ENCODE assay signal across 14 cellular contexts in genomic region chr21:14548751-14549150, GRCh38. TPM values are rescaled to one million over a fixed set of nuclear protein-coding genes. Genes with fewer than 3 reads are reported as not detected.
DNase-seq lines count a peak whose midpoint lies in the region; ATAC-seq and TF ChIP-seq lines count a peak whose summit lies in the region.
"Had no signal": no experiment of that assay in that cellular context is flagged by ENCODE, and none has a peak within 500 bp of the region (broad histone marks: within the 10 kb centered on the region; RNA-seq: fewer than 3 reads in every experiment).

No MANE protein-coding gene starts in this region.

- POLR2A ChIA-PET in HEK293T (lab: Yijun Ruan, JAX): no interaction called here

- TF ChIP-seq CTCF in choroid plexus epithelial cell (conservative IDR thresholded peaks at IDR 0.05; ENCODE audit: low read depth, low read length): no peak
- no peak for TF ChIP-seq CTCF in mesothelial cell of epicardium (IDR thresholded peaks at IDR 0.05; ENCODE audit: unreplicated experiment)

- DNase-seq in Right ventricle myocardium inferior (ENCODE audit: missing footprints): no peak
- no peak for DNase-seq in cardiac septum (ENCODE audit: low spot score)
- peak; percentile 40 for DNase-seq in SIG-M5 (lab: John Stamatoyannopoulos, UW)
- DNase-seq in choroid plexus epithelial cell (ENCODE audit: low read depth): peak; percentile 79
- DNase-seq in stimulated activated naive B cell treated with anti-CD40 and anti-IgM and Interleukin-4, amounts not matched to agents 10 μg/mL and 1 μg/mL and 100 μg/mL, for 72 hours: no peak
- DNase-seq in HEK293T (ENCODE audit: extremely low spot score): no peak
- DNase-seq in mesothelial cell of epicardium (ENCODE audit: low spot score in 2 of 2, unreplicated experiment in 2 of 2): no peak
- DNase-seq: activated gamma-delta T cell, NCI-H2171 treated with DMSO at 0.1 percent for 48 hours, WERI-Rb-1 had no signal

- H3K27ac Mint-ChIP-seq in stimulated activated naive B cell treated with anti-CD40 and anti-IgM and Interleukin-4, amounts not matched to agents 10 μg/mL and 1 μg/mL and 100 μg/mL, for 72 hours: peak overlapping the region; percentile 57
- H3K27ac Mint-ChIP-seq in mesothelial cell of epicardium: no peak overlapping the region

- peaks cover 30 to 45% of the 10 kb centered on the region in 2 donors for H3K36me3 Mint-ChIP-seq in stimulated activated naive B cell treated with anti-CD40 and anti-IgM and Interleukin-4, amounts not matched to agents 10 μg/mL and 1 μg/mL and 100 μg/mL, for 72 hours
- H3K36me3 Mint-ChIP-seq in mesothelial cell of epicardium: no peaks in the 10 kb centered on the region

- peaks cover 2 to 8% of the 10 kb centered on the region in 2 donors for H3K9me3 Mint-ChIP-seq in stimulated activated naive B cell treated with anti-CD40 and anti-IgM and Interleukin-4, amounts not matched to agents 10 μg/mL and 1 μg/mL and 100 μg/mL, for 72 hours
- H3K9me3 Mint-ChIP-seq in mesothelial cell of epicardium: no peaks in the 10 kb centered on the region

- H3K4me3 ChIP-seq in choroid plexus epithelial cell (ENCODE audit: low read depth, low read length): no peak overlapping the region
- H3K4me3 ChIP-seq: coronary artery had no signal

- H3K4me1 Mint-ChIP-seq in stimulated activated naive B cell treated with anti-CD40 and anti-IgM and Interleukin-4, amounts not matched to agents 10 μg/mL and 1 μg/mL and 100 μg/mL, for 72 hours: peaks cover 18 to 39% of the 10 kb centered on the region in 2 donors
- H3K4me1 Mint-ChIP-seq in mesothelial cell of epicardium: no peaks in the 10 kb centered on the region
- H3K4me1 Mint-ChIP-seq: neural crest cell had no signal

- ATAC-seq in Right ventricle myocardium inferior (peak; percentile 70), GM18909 (IDR thresholded peaks at IDR 0.05; ENCODE audit: poor library complexity, unreplicated experiment) (no peak)
- no peak for ATAC-seq in stimulated activated naive B cell treated with anti-CD40 and anti-IgM and Interleukin-4, amounts not matched to agents 10 μg/mL and 1 μg/mL and 100 μg/mL, for 72 hours (replicated peaks)

- CTCF ChIA-PET in HEK293T (lab: Yijun Ruan, JAX): no interaction called here

- H3K27me3 Mint-ChIP-seq in stimulated activated naive B cell treated with anti-CD40 and anti-IgM and Interleukin-4, amounts not matched to agents 10 μg/mL and 1 μg/mL and 100 μg/mL, for 72 hours: no peaks in the 10 kb centered on the region
- no peaks in the 10 kb centered on the region for H3K27me3 Mint-ChIP-seq in mesothelial cell of epicardium (ENCODE audit: low read depth)

- intact Hi-C loops in Right ventricle myocardium inferior (cut with DNase I) (no loop called here), cardiac septum (cut with DNase I) (no loop called here)

- no peak overlapping the region for H3K4me3 Mint-ChIP-seq in stimulated activated naive B cell treated with anti-CD40 and anti-IgM and Interleukin-4, amounts not matched to agents 10 μg/mL and 1 μg/mL and 100 μg/mL, for 72 hours
- H3K4me3 Mint-ChIP-seq in mesothelial cell of epicardium: no peak overlapping the region
- H3K4me3 Mint-ChIP-seq: neural crest cell had no signal

TF ChIP-seq in HEK293T, 16 proteins besides CTCF, POLR2A, EP300 and RAD21:
- TF ChIP-seq HDGF (IDR thresholded peaks at IDR 0.05; ENCODE audit: borderline replicate concordance): no peak
- no peak for TF ChIP-seq SP1 (IDR thresholded peaks at IDR 0.05)
- no peak for TF ChIP-seq CTBP1 (IDR thresholded peaks at IDR 0.05; ENCODE audit: borderline replicate concordance)
- TF ChIP-seq ZNF384 (IDR thresholded peaks at IDR 0.05): no peak
- TF ChIP-seq FOXM1 (IDR thresholded peaks at IDR 0.05; ENCODE audit: borderline replicate concordance): no peak
- no peak for TF ChIP-seq ARNT (IDR thresholded peaks at IDR 0.05)
- TF ChIP-seq NFRKB (IDR thresholded peaks at IDR 0.05): no peak
- TF ChIP-seq FOXA1 (IDR thresholded peaks at IDR 0.05): no peak
- TF ChIP-seq LEF1 (IDR thresholded peaks at IDR 0.05; ENCODE audit: borderline replicate concordance): no peak
- no peak for TF ChIP-seq ELF4 (IDR thresholded peaks at IDR 0.05)
- no peak for TF ChIP-seq SUZ12 (IDR thresholded peaks at IDR 0.05)
- no peak for TF ChIP-seq BHLHE40 (IDR thresholded peaks at IDR 0.05; ENCODE audit: borderline replicate concordance)

RNA-seq across cellular contexts. Expression of gene SAMSN1, which starts 2.6 kb away (rescaled TPM):
- total RNA-seq in Right ventricle myocardium inferior (2.4 TPM), cardiac septum (1.9 TPM), mesothelial cell of epicardium (0.27 to 0.36 TPM (median 0.29 TPM) in 3 replicates)
- total RNA-seq: G401, neural crest cell had no signal

Comparison
In these comparisons a context has a peak if more than half of its experiments do, and no peak if none do; other contexts are left out.
1. DNase-seq: peak in SIG-M5 (single experiment) and choroid plexus epithelial cell (single experiment); none in Right ventricle myocardium inferior (single experiment), cardiac septum (single experiment), stimulated activated naive B cell treated with anti-CD40 and anti-IgM and Interleukin-4, amounts not matched to agents 10 μg/mL and 1 μg/mL and 100 μg/mL, for 72 hours (single experiment), HEK293T (single experiment) and mesothelial cell of epicardium (0 of 2).